ENCODE assay signal across 8 cellular contexts in genomic region chr17:44636562-44636961, GRCh38. TPM values are rescaled to one million over a fixed set of nuclear protein-coding genes. Genes with fewer than 3 reads are reported as not detected.
A peak's percentile ranks its signal among the peaks of the same experiment; 100 is the strongest.
DNase-seq lines count a peak whose midpoint lies in the region; ATAC-seq and TF ChIP-seq lines count a peak whose summit lies in the region.

No MANE protein-coding gene starts in this region.

- no peaks in the 10 kb centered on the region for H3K27me3 ChIP-seq in lung (ENCODE audit: control insufficient read depth, insufficient read depth)

- H3K36me3 Mint-ChIP-seq in brain: no peaks in the 10 kb centered on the region
- H3K36me3 Mint-ChIP-seq in activated CD4-positive, alpha-beta memory T cell treated with anti-CD3 and anti-CD28 coated beads, Interleukin-2, amount 10 ng/mL, durations not matched to agents 7 days and 5 days (ENCODE audit: low read depth): no peaks in the 10 kb centered on the region
- no peaks in the 10 kb centered on the region for H3K36me3 Mint-ChIP-seq in stimulated activated memory B cell treated with anti-CD40 and anti-IgM and Interleukin-4, amounts not matched to agents 10 μg/mL and 1 μg/mL and 100 μg/mL, for 72 hours

- peaks cover 4% of the 10 kb centered on the region for H3K4me1 Mint-ChIP-seq in brain
- no peaks in the 10 kb centered on the region for H3K4me1 Mint-ChIP-seq in activated CD4-positive, alpha-beta memory T cell treated with anti-CD3 and anti-CD28 coated beads, Interleukin-2, amount 10 ng/mL, durations not matched to agents 7 days and 5 days
- no peaks in the 10 kb centered on the region for H3K4me1 Mint-ChIP-seq in stimulated activated memory B cell treated with anti-CD40 and anti-IgM and Interleukin-4, amounts not matched to agents 10 μg/mL and 1 μg/mL and 100 μg/mL, for 72 hours

- H3K9me3 Mint-ChIP-seq in brain: no peaks in the 10 kb centered on the region
- no peaks in the 10 kb centered on the region for H3K9me3 Mint-ChIP-seq in activated CD4-positive, alpha-beta memory T cell treated with anti-CD3 and anti-CD28 coated beads, Interleukin-2, amount 10 ng/mL, durations not matched to agents 7 days and 5 days
- H3K9me3 Mint-ChIP-seq in stimulated activated memory B cell treated with anti-CD40 and anti-IgM and Interleukin-4, amounts not matched to agents 10 μg/mL and 1 μg/mL and 100 μg/mL, for 72 hours: no peaks in the 10 kb centered on the region

- DNase-seq in GM04504 (ENCODE audit: low read depth) (peak; percentile 33), NCI-H2081 treated with DMSO at 0.1 percent for 48 hours (lab: John Stamatoyannopoulos, UW) (peak; percentile 36), lung (ENCODE audit: low spot score) (no peak), hypothalamus (lab: John Stamatoyannopoulos, UW) (no peak)
- no peak for DNase-seq in activated CD4-positive, alpha-beta memory T cell treated with anti-CD3 and anti-CD28 coated beads, Interleukin-2, amount 10 ng/mL, durations not matched to agents 7 days and 5 days

- POLR2A ChIA-PET in activated CD4-positive, alpha-beta memory T cell treated with anti-CD3 and anti-CD28 coated beads, Interleukin-2, amount 10 ng/mL, durations not matched to agents 7 days and 5 days (lab: Charles Lee): no interaction called here

- ATAC-seq in lung (ENCODE audit: insufficient read depth, low FRiP score): no peak
- ATAC-seq in stimulated activated memory B cell treated with anti-CD40 and anti-IgM and Interleukin-4, amounts not matched to agents 10 μg/mL and 1 μg/mL and 100 μg/mL, for 72 hours: no peak
- no peak for ATAC-seq in HG03378 (IDR thresholded peaks at IDR 0.05; ENCODE audit: unreplicated experiment)

- TF ChIP-seq CTCF in brain (conservative IDR thresholded peaks at IDR 0.05): peak; percentile 81 to 87
- TF ChIP-seq CTCF in lung (IDR thresholded peaks at IDR 0.05; ENCODE audit: control extremely low read depth, extremely low read depth): peak; percentile 9

- H3K36me3 ChIP-seq in lung (ENCODE audit: control insufficient read depth in 2 of 2, insufficient read depth in 2 of 2, low read length in 2 of 2): no peaks in the 10 kb centered on the region

- CTCF ChIA-PET in activated CD4-positive, alpha-beta memory T cell treated with anti-CD3 and anti-CD28 coated beads, Interleukin-2, amount 10 ng/mL, durations not matched to agents 7 days and 5 days (lab: Charles Lee): interaction anchor here (1.1 kb wide), 1 partner anchor 102 kb away, joined by 3 read pairs; no protein-coding TSS in a partner anchor

- H3K4me3 Mint-ChIP-seq in brain: no peak overlapping the region
- H3K4me3 Mint-ChIP-seq in activated CD4-positive, alpha-beta memory T cell treated with anti-CD3 and anti-CD28 coated beads, Interleukin-2, amount 10 ng/mL, durations not matched to agents 7 days and 5 days: no peak overlapping the region
- no peak overlapping the region for H3K4me3 Mint-ChIP-seq in stimulated activated memory B cell treated with anti-CD40 and anti-IgM and Interleukin-4, amounts not matched to agents 10 μg/mL and 1 μg/mL and 100 μg/mL, for 72 hours

- WGBS in lung, 2 donors: 60 to 81% methylated on average over 1 of the region's 1 CpG

- H3K4me1 ChIP-seq in lung (ENCODE audit: control insufficient read depth in 2 of 2, insufficient read depth in 2 of 2, low read length in 2 of 2): no peaks in the 10 kb centered on the region

- no peak overlapping the region for H3K4me3 ChIP-seq in lung

- peaks cover 7% of the 10 kb centered on the region for H3K27me3 Mint-ChIP-seq in brain
- peaks cover 24% of the 10 kb centered on the region for H3K27me3 Mint-ChIP-seq in activated CD4-positive, alpha-beta memory T cell treated with anti-CD3 and anti-CD28 coated beads, Interleukin-2, amount 10 ng/mL, durations not matched to agents 7 days and 5 days
- H3K27me3 Mint-ChIP-seq in stimulated activated memory B cell treated with anti-CD40 and anti-IgM and Interleukin-4, amounts not matched to agents 10 μg/mL and 1 μg/mL and 100 μg/mL, for 72 hours: peaks cover 16% of the 10 kb centered on the region

- H3K27ac Mint-ChIP-seq in brain: no peak overlapping the region
- no peak overlapping the region for H3K27ac Mint-ChIP-seq in activated CD4-positive, alpha-beta memory T cell treated with anti-CD3 and anti-CD28 coated beads, Interleukin-2, amount 10 ng/mL, durations not matched to agents 7 days and 5 days
- no peak overlapping the region for H3K27ac Mint-ChIP-seq in stimulated activated memory B cell treated with anti-CD40 and anti-IgM and Interleukin-4, amounts not matched to agents 10 μg/mL and 1 μg/mL and 100 μg/mL, for 72 hours

- peaks cover 0 to 2% of the 10 kb centered on the region in 2 donors for H3K9me3 ChIP-seq in lung (ENCODE audit: control insufficient read depth in 2 of 2, insufficient read depth in 1 of 2, low read length in 1 of 2)

- H3K27ac ChIP-seq in lung (ENCODE audit: low read depth in 1 of 2, low read length in 1 of 2): no peak overlapping the region

RNA-seq across cellular contexts. Expression of gene MEIOC, which starts 19.7 kb away (rescaled TPM):
- polyA plus RNA-seq in brain (ENCODE audit: insufficient read depth, low read depth, low replicate concordance) (0.24 TPM), lung (under 1 TPM; 0.02 to 0.08 TPM)
- not detected for total RNA-seq in lung
- total RNA-seq in activated CD4-positive, alpha-beta memory T cell treated with anti-CD3 and anti-CD28 coated beads, Interleukin-2, amount 10 ng/mL, durations not matched to agents 7 days and 5 days: under 1 TPM in 1 of 2 experiments, not detected in 1; 0.15 TPM

RNA-seq across cellular contexts. Expression of gene CCDC43, which starts 53.0 kb away (rescaled TPM):
- polyA plus RNA-seq in brain (ENCODE audit: insufficient read depth, low read depth, low replicate concordance): 15.7 TPM
- 10 to 100 TPM; 20.5 to 21.4 TPM for total RNA-seq in lung
- polyA plus RNA-seq in lung: 10 to 100 TPM; 13.5 to 17.0 TPM
- 10 to 100 TPM; 22.0 to 22.8 TPM for total RNA-seq in activated CD4-positive, alpha-beta memory T cell treated with anti-CD3 and anti-CD28 coated beads, Interleukin-2, amount 10 ng/mL, durations not matched to agents 7 days and 5 days

Comparison
In these comparisons a context has a peak if more than half of its experiments do, and no peak if none do; other contexts are left out.
1. DNase-seq: peak in GM04504 (single experiment) and NCI-H2081 treated with DMSO at 0.1 percent for 48 hours (single experiment); none in lung (single experiment), activated CD4-positive, alpha-beta memory T cell treated with anti-CD3 and anti-CD28 coated beads, Interleukin-2, amount 10 ng/mL, durations not matched to agents 7 days and 5 days (single experiment) and hypothalamus (0 of 51).